35 cellular contexts compared by ENCODE assay signal in genomic region chr4:115668396-115668795, GRCh38.
"Had no signal": no experiment of that assay in that cellular context is flagged by ENCODE, and none has a peak within 500 bp of the region (broad histone marks: within the 10 kb centered on the region; RNA-seq: fewer than 3 reads in every experiment).

No MANE protein-coding gene starts in this region.

- H3K9ac ChIP-seq: KMS-11 had no signal

- H3K9me3 ChIP-seq: MG63 had no signal

- H3K27me3 ChIP-seq: MG63 had no signal

- H3K4me3 ChIP-seq: MG63 had no signal

- H3K36me3 ChIP-seq: MG63 had no signal

- H3K27ac ChIP-seq: KMS-11 had no signal

- H3K4me2 ChIP-seq: KMS-11 had no signal

- DNase-seq: Kasumi-1, MG63, MM.1S, MV-4-11, NCI-H1048, NCI-H1092, NCI-H1092 treated with DMSO at 0.1 percent for 48 hours, NCI-H1105, NCI-H1105 treated with DMSO at 0.1 percent for 48 hours, NCI-H1417, NCI-H1417 treated with DMSO at 0.1 percent for 48 hours, NCI-H1436, NCI-H1436 treated with DMSO at 0.1 percent for 48 hours, NCI-H146, NCI-H1694, NCI-H1694 treated with DMSO at 0.1 percent for 48 hours, NCI-H187, NCI-H187 treated with DMSO at 0.1 percent for 48 hours, NCI-H1930, NCI-H2029, NCI-H2029 treated with DMSO at 0.1 percent for 48 hours, NCI-H2081, NCI-H2081 treated with DMSO at 0.1 percent for 48 hours, NCI-H2107, NCI-H2171, NCI-H2171 treated with DMSO at 0.1 percent for 48 hours, NCI-H2227 treated with DMSO at 0.1 percent for 48 hours, NCI-H226, NCI-H345, NCI-H446, NCI-H446 treated with DMSO at 0.1 percent for 48 hours, NCI-H510A, NCI-H510A treated with DMSO at 0.1 percent for 48 hours, NCI-H524 had no signal
